ENCODE assay signal across 27 cellular contexts in genomic region chr3:18119866-18120265, GRCh38.
"Had no signal": no experiment of that assay in that cellular context is flagged by ENCODE, and none has a peak within 500 bp of the region (broad histone marks: within the 10 kb centered on the region; RNA-seq: fewer than 3 reads in every experiment).

No MANE protein-coding gene starts in this region.

- H3K4me3 ChIP-seq: adrenal gland, ascending aorta, gastrocnemius medialis, mucosa of descending colon, sigmoid colon, spleen, thyroid gland had no signal

- H3K9me3 Mint-ChIP-seq: activated T-helper 17 cell treated with anti-CD3 and anti-CD28 coated beads, Interleukin-2, amount 50 U/mL, for 72 hours; effector memory CD8-positive, alpha-beta T cell; memory B cell; naive B cell; stimulated activated naive CD8-positive, alpha-beta T cell treated with anti-CD3 and anti-CD28 coated beads, Interleukin-15, Interleukin-2, amounts not matched to agents 100 ng/mL and 50 ng/mL, for 24 hours had no signal

- ATAC-seq: activated CD8-positive, alpha-beta T cell treated with anti-CD3 and anti-CD28 coated beads, Interleukin-2, amount 10 ng/mL, durations not matched to agents 7 days and 5 days; activated T-helper 17 cell treated with anti-CD3 and anti-CD28 coated beads, Interleukin-2, amount 50 U/mL, for 72 hours; effector memory CD8-positive, alpha-beta T cell; esophagus mucosa; gastrocnemius medialis; left ventricle myocardium superior; mucosa of descending colon had no signal

- H3K36me3 ChIP-seq: adrenal gland, ascending aorta, brain microvascular endothelial cell, gastrocnemius medialis, sigmoid colon, spleen, thyroid gland had no signal

- H3K4me1 Mint-ChIP-seq: activated T-helper 17 cell treated with anti-CD3 and anti-CD28 coated beads, Interleukin-2, amount 50 U/mL, for 72 hours; memory B cell had no signal

- H3K4me1 ChIP-seq: adrenal gland, ascending aorta, gastrocnemius medialis, sigmoid colon, spleen, thyroid gland had no signal

- DNase-seq: activated CD4-positive, alpha-beta T cell treated with anti-CD3 and anti-CD28 coated beads for 1 hour; activated CD4-positive, alpha-beta T cell treated with anti-CD3 and anti-CD28 coated beads, Interleukin-2, amount 50 U/mL, for 1 hour; activated CD8-positive, alpha-beta T cell treated with anti-CD3 and anti-CD28 coated beads, Interleukin-2, amount 10 ng/mL, durations not matched to agents 7 days and 5 days; adrenal gland; brain microvascular endothelial cell; central memory CD4-positive, alpha-beta T cell; effector memory CD8-positive, alpha-beta T cell; gastrocnemius medialis; hypothalamus; left ventricle myocardium superior; mucosa of descending colon; naive B cell; occipital lobe; retina; sigmoid colon; spleen; stimulated activated CD4-positive, alpha-beta T cell treated with anti-CD3 and anti-CD28 coated beads, Interleukin-4, amount 100 ng/mL, for 4 hours; substantia nigra; T-helper 1 cell; thyroid gland had no signal

- H3K9me3 ChIP-seq: adrenal gland, ascending aorta, gastrocnemius medialis, mucosa of descending colon, sigmoid colon, spleen, thyroid gland had no signal

- H3K27me3 Mint-ChIP-seq: activated naive CD8-positive, alpha-beta T cell; naive B cell; progenitor cell of endocrine pancreas had no signal

- H3K36me3 Mint-ChIP-seq: memory B cell, naive B cell had no signal

- H3K27ac Mint-ChIP-seq: activated CD8-positive, alpha-beta T cell treated with anti-CD3 and anti-CD28 coated beads, Interleukin-2, amount 10 ng/mL, durations not matched to agents 7 days and 5 days; activated naive CD8-positive, alpha-beta T cell; activated T-helper 17 cell treated with anti-CD3 and anti-CD28 coated beads, Interleukin-2, amount 50 U/mL, for 72 hours; effector memory CD8-positive, alpha-beta T cell; memory B cell; naive B cell; progenitor cell of endocrine pancreas; stimulated activated naive CD8-positive, alpha-beta T cell treated with anti-CD3 and anti-CD28 coated beads, Interleukin-15, Interleukin-2, amounts not matched to agents 100 ng/mL and 50 ng/mL, for 24 hours had no signal

- H3K27me3 ChIP-seq: adrenal gland, ascending aorta, brain microvascular endothelial cell, gastrocnemius medialis, sigmoid colon, spleen, thyroid gland had no signal

- H3K4me3 Mint-ChIP-seq: activated CD8-positive, alpha-beta T cell treated with anti-CD3 and anti-CD28 coated beads, Interleukin-2, amount 10 ng/mL, durations not matched to agents 7 days and 5 days; activated naive CD8-positive, alpha-beta T cell; activated T-helper 17 cell treated with anti-CD3 and anti-CD28 coated beads, Interleukin-2, amount 50 U/mL, for 72 hours; effector memory CD8-positive, alpha-beta T cell; memory B cell; naive B cell; stimulated activated naive CD8-positive, alpha-beta T cell treated with anti-CD3 and anti-CD28 coated beads, Interleukin-15, Interleukin-2, amounts not matched to agents 100 ng/mL and 50 ng/mL, for 24 hours had no signal
